ENCODE assay signal across 15 cellular contexts in the genomic region with DNA sequence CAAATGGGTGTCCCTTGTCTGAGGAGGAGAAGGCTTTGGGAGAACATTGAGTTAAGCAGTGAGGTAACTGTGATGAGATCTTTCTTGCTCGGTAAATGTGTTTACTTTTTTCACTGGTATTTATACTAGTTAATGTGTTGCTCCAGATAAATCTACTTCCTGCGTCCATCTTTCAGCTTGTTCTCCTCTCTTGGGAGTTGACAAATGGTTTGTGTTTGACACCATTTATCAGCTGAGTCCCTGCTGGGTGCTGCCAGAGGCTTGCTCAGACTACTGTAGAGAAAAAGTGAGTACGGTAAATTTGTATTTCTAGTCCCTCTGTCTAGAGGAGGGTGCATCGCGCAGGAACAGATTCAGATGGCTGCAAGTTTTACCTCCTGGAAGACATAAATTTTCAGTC. TPM values are rescaled to one million over a fixed set of nuclear protein-coding genes. Genes with fewer than 3 reads are reported as not detected.
DNase-seq lines count a peak whose midpoint lies in the region; ATAC-seq and TF ChIP-seq lines count a peak whose summit lies in the region.
"Had no signal": no experiment of that assay in that cellular context is flagged by ENCODE, and none has a peak within 500 bp of the region (broad histone marks: within the 10 kb centered on the region; RNA-seq: fewer than 3 reads in every experiment).

No MANE protein-coding gene starts in this region.

- H3K27ac ChIP-seq in IMR-90 (ENCODE audit: insufficient read depth, low read length) (no peak overlapping the region), osteoblast (ENCODE audit: low read depth, low read length) (no peak overlapping the region), brain microvascular endothelial cell (no peak overlapping the region)
- H3K27ac ChIP-seq: 22Rv1 had no signal

- no peak overlapping the region for H3K9ac ChIP-seq in IMR-90 (ENCODE audit: low read depth, low read length)

- no TSS peak for BruUV-seq in IMR-90 (replicated peaks; lab: Mats Ljungman, UMichigan)

- TF ChIP-seq POLR2A in IMR-90 (IDR thresholded peaks at IDR 0.05; ENCODE audit: low read depth, low read length), result no peak

- CTCF ChIA-PET in IMR-90 (lab: Yijun Ruan, JAX), result no interaction called here

- WGBS in IMR-90 (ENCODE audit: extremely low coverage in 2 of 2, insufficient read length in 1 of 2), 2 experiments, result no CpG with 5 or more reads among the region's 5 CpGs

- H3K79me2 ChIP-seq in osteoblast (ENCODE audit: insufficient read depth, low read length), result no peaks in the 10 kb centered on the region

- no peak overlapping the region for H3K23ac ChIP-seq in IMR-90 (ENCODE audit: low read depth, low read length)

- no peak overlapping the region for H3K56ac ChIP-seq in IMR-90 (ENCODE audit: extremely low read depth, insufficient read depth, low read length)

- no peak for TF ChIP-seq RAD21 in IMR-90 (IDR thresholded peaks at IDR 0.05; ENCODE audit: low read length)

- peaks cover 9% of the 10 kb centered on the region for H3K9me1 ChIP-seq in IMR-90 (ENCODE audit: insufficient read depth, low read length)

- H2AK5ac ChIP-seq in IMR-90 (ENCODE audit: low read depth, low read length), result no peak overlapping the region

- in situ Hi-C loops in IMR-90 (cut with MboI; ENCODE audit: low sequenced_read_pairs), result no loop called here
- in situ Hi-C loops in brain microvascular endothelial cell (cut with HindIII; ENCODE audit: low pct_ligation_motif_present, low sequenced_read_pairs), result no loop called here

- DNase-seq in DMS153 (lab: John Stamatoyannopoulos, UW) (peak; percentile 44), DMS153 treated with DMSO at 0.1 percent for 48 hours (lab: John Stamatoyannopoulos, UW; ENCODE audit: unreplicated experiment) (no peak), IMR-90 (peak; percentile 32), choroid plexus epithelial cell (ENCODE audit: low read depth) (peak; percentile 35), osteoblast (ENCODE audit: insufficient read length, low spot score, missing footprints) (no peak), brain microvascular endothelial cell (no peak), ecto neural progenitor cell (ENCODE audit: low spot score) (no peak), NCI-H2196 (lab: John Stamatoyannopoulos, UW; ENCODE audit: unreplicated experiment) (no peak)
- DNase-seq: GF-D8, MM.1S, NCI-H1092 treated with DMSO at 0.1 percent for 48 hours, NCI-H187, NCI-H345, NCI-H524 treated with DMSO at 0.1 percent for 48 hours had no signal

- no peak overlapping the region for H4K5ac ChIP-seq in IMR-90 (ENCODE audit: low read depth, low read length)

- dilution Hi-C loops in IMR-90 (cut with HindIII; ENCODE audit: low sequenced_read_pairs, unreplicated experiment), result no loop called here

- H3K4ac ChIP-seq in IMR-90 (ENCODE audit: low read depth, low read length), result peak overlapping the region; percentile 10; the same call in 1 of the 2 replicates

- POLR2A ChIA-PET in IMR-90 (lab: Charles Lee; ENCODE audit: unreplicated experiment), result no interaction called here

- H3K36me3 ChIP-seq in IMR-90 (ENCODE audit: control insufficient read depth, insufficient read depth, low read length) (no peaks in the 10 kb centered on the region), osteoblast (ENCODE audit: insufficient read depth, low read length) (no peaks in the 10 kb centered on the region), brain microvascular endothelial cell (replicated peaks) (no peaks in the 10 kb centered on the region)

- H4K91ac ChIP-seq in IMR-90 (ENCODE audit: insufficient read depth, low read depth, low read length), result no peak overlapping the region

- no peaks in the 10 kb centered on the region for H3K27me3 ChIP-seq in IMR-90 (ENCODE audit: control insufficient read depth, insufficient read depth, low read length)
- H3K27me3 ChIP-seq in osteoblast (ENCODE audit: insufficient read depth, low read length), result no peaks in the 10 kb centered on the region
- no peaks in the 10 kb centered on the region for H3K27me3 ChIP-seq in brain microvascular endothelial cell (replicated peaks)

- H2BK20ac ChIP-seq in IMR-90 (ENCODE audit: low read depth, low read length), result peak overlapping the region; percentile 2; the same call in 1 of the 2 replicates

- H3K4me2 ChIP-seq in IMR-90 (ENCODE audit: low read depth, low read length) (peak overlapping the region; percentile 38; the same call in 1 of the 2 replicates), osteoblast (ENCODE audit: insufficient read depth, low read length) (no peak overlapping the region)

- no peaks in the 10 kb centered on the region for H4K20me1 ChIP-seq in IMR-90 (ENCODE audit: insufficient read depth, low read length)
- H4K20me1 ChIP-seq in osteoblast (ENCODE audit: insufficient read depth, low read length), result no peaks in the 10 kb centered on the region

- H2AFZ ChIP-seq in IMR-90 (replicated peaks; ENCODE audit: low read length, poor library complexity) (peak overlapping the region; percentile 15), osteoblast (ENCODE audit: low read length) (peak overlapping the region; percentile 13)

- H2AK9ac ChIP-seq in IMR-90 (replicated peaks; ENCODE audit: low read depth, low read length, poor library complexity), result no peak overlapping the region

- intact Hi-C loops in IMR-90 (cut with micrococcal nuclease), result no loop called here

- H3K79me1 ChIP-seq in IMR-90 (ENCODE audit: low read depth in 1 of 2, low read length in 2 of 2), result no peaks in the 10 kb centered on the region

- peak overlapping the region; percentile 20; the same call in 1 of the 2 replicates for H3K18ac ChIP-seq in IMR-90 (ENCODE audit: low read depth, low read length)

- peak overlapping the region; percentile 33; the same call in 1 of the 2 replicates for H2BK120ac ChIP-seq in IMR-90 (ENCODE audit: low read depth, low read length)

- H2BK15ac ChIP-seq in IMR-90 (ENCODE audit: low read depth, low read length), result no peak overlapping the region

- peaks cover 9% of the 10 kb centered on the region for H3K4me1 ChIP-seq in IMR-90 (ENCODE audit: control insufficient read depth, insufficient read depth, low read length)
- H3K4me1 ChIP-seq in osteoblast (ENCODE audit: insufficient read depth, low read length), result peaks cover 6% of the 10 kb centered on the region

- peak overlapping the region in 1 of 2 experiments; percentile 26; a peak in 1 of 4 replicates for H4K8ac ChIP-seq in IMR-90 (ENCODE audit: low read depth in 2 of 2, low read length in 2 of 2)

- no peak overlapping the region for H2BK5ac ChIP-seq in IMR-90 (ENCODE audit: low read depth, low read length, poor library complexity, severe bottlenecking)

- peak; percentile 68 for ATAC-seq in IMR-90 (ENCODE audit: low read depth)

- no peaks in the 10 kb centered on the region for H3K9me3 ChIP-seq in IMR-90 (ENCODE audit: control insufficient read depth, insufficient read depth, low read length)
- no peaks in the 10 kb centered on the region for H3K9me3 ChIP-seq in osteoblast (ENCODE audit: low read depth, low read length)

- H3K4me3 ChIP-seq in IMR-90 (ENCODE audit: insufficient read depth, low read depth, low read length), result no peak overlapping the region
- H3K4me3 ChIP-seq in choroid plexus epithelial cell (ENCODE audit: low read depth, low read length), result no peak overlapping the region
- H3K4me3 ChIP-seq in osteoblast (ENCODE audit: insufficient read depth, low read length), result no peak overlapping the region
- H3K4me3 ChIP-seq in brain microvascular endothelial cell (ENCODE audit: low read depth, low read length), result no peak overlapping the region

- TF ChIP-seq CTCF in IMR-90 (conservative IDR thresholded peaks at IDR 0.05; ENCODE audit: low read depth, low read length) (no peak), choroid plexus epithelial cell (conservative IDR thresholded peaks at IDR 0.05; ENCODE audit: low read depth, low read length) (no peak), osteoblast (IDR thresholded peaks at IDR 0.05; ENCODE audit: extremely low read depth, low read depth, low read length) (no peak), brain microvascular endothelial cell (IDR thresholded peaks at IDR 0.05; ENCODE audit: low read depth, low read length, missing control alignments) (no peak)

- H3K14ac ChIP-seq in IMR-90 (replicated peaks; ENCODE audit: low read depth, low read length), result no peak overlapping the region

TF ChIP-seq in IMR-90, 13 proteins besides CTCF, POLR2A, EP300 and RAD21:
- TF ChIP-seq CEBPB (IDR thresholded peaks at IDR 0.05; ENCODE audit: low read depth, low read length) (no peak), NFE2L2 (IDR thresholded peaks at IDR 0.05; ENCODE audit: low read depth, low read length) (no peak), MAFK (IDR thresholded peaks at IDR 0.05; ENCODE audit: low read depth, low read length) (no peak), MAZ (IDR thresholded peaks at IDR 0.05; ENCODE audit: borderline replicate concordance, low read depth, low read length) (no peak), CHD1 (IDR thresholded peaks at IDR 0.05; ENCODE audit: low read depth, low read length) (no peak), MXI1 (IDR thresholded peaks at IDR 0.05; ENCODE audit: borderline replicate concordance, low read depth, low read length) (no peak), RCOR1 (IDR thresholded peaks at IDR 0.05; ENCODE audit: insufficient replicate concordance, low read length) (no peak), RFX5 (IDR thresholded peaks at IDR 0.05; ENCODE audit: low read depth, low read length) (no peak)
- TF ChIP-seq, protein P1, sequence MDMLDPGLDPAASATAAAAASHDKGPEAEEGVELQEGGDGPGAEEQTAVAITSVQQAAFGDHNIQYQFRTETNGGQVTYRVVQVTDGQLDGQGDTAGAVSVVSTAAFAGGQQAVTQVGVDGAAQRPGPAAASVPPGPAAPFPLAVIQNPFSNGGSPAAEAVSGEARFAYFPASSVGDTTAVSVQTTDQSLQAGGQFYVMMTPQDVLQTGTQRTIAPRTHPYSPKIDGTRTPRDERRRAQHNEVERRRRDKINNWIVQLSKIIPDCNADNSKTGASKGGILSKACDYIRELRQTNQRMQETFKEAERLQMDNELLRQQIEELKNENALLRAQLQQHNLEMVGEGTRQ (IDR thresholded peaks at IDR 0.05; ENCODE audit: low read depth, low read length), result no peak
TF ChIP-seq in IMR-90: peak in this region for 0.

RNA-seq across cellular contexts. Expression of a gene that starts 8.3 kb away (rescaled TPM):
- total RNA-seq in IMR-90 (2012; rRNA removed) (2.3 and 6.9 TPM in 2 replicates), osteoblast (1.8 and 2.5 TPM in 2 replicates)
- polyA plus RNA-seq in IMR-90 (2012; rRNA removed), result 3.0 and 3.9 TPM in 2 replicates
- polyA plus RNA-seq in IMR-90 (2012; cell fraction: cytosol; rRNA removed), result 2.5 and 2.9 TPM in 2 replicates
- 11.9 and 13.5 TPM in 2 replicates for polyA plus RNA-seq in IMR-90 (2012; cell fraction: nucleus; rRNA removed; ENCODE audit: low replicate concordance)

Comparison
In these comparisons a context has a peak if more than half of its experiments do, and no peak if none do; other contexts are left out.
1. DNase-seq: peak in DMS153 (single experiment), IMR-90 (single experiment) and choroid plexus epithelial cell (single experiment); none in DMS153 treated with DMSO at 0.1 percent for 48 hours (single experiment), osteoblast (single experiment), brain microvascular endothelial cell (single experiment), ecto neural progenitor cell (single experiment) and NCI-H2196 (single experiment).